In genomic region chr9:88534456-88535225, GRCh38 we compare ENCODE assay signal across 7 cellular contexts. TPM values are rescaled to one million over a fixed set of nuclear protein-coding genes. Genes with fewer than 3 reads are reported as not detected.
A peak's percentile ranks its signal among the peaks of the same experiment; 100 is the strongest.
DNase-seq lines count a peak whose midpoint lies in the region; ATAC-seq, FAIRE-seq and TF ChIP-seq lines count a peak whose summit lies in the region.

Gene NXNL2 (plus strand): TSS chr9:88535178. CDS start chr9:88535435, 257 bp downstream.

- no peak for TF ChIP-seq CTCF in keratinocyte (optimal IDR thresholded peaks at IDR 0.05 in 1 of 3, IDR thresholded peaks at IDR 0.05 in 1 of 3, conservative IDR thresholded peaks at IDR 0.05 in 1 of 3; ENCODE audit: extremely low read depth in 1 of 3, insufficient read depth in 2 of 3, low read length in 3 of 3)

- FAIRE-seq in keratinocyte (lab: Jason Lieb, UNC), result no peak

- peak within 1 kb of the TSS; percentile 44 for H3K9ac ChIP-seq in keratinocyte (ENCODE audit: control insufficient read depth, extremely low read depth, insufficient read depth, low read length)

- H3K4me1 ChIP-seq in HAP-1 (peaks cover 6% of the 10 kb centered on the region), keratinocyte (ENCODE audit: control insufficient read depth, extremely low read depth, insufficient read depth, low read length) (peaks cover 19% of the 10 kb centered on the region)

- H3K27me3 Mint-ChIP-seq in T-helper 17 cell, result peaks cover 45% of the 10 kb centered on the region

- no peaks in the 10 kb centered on the region for H3K36me3 Mint-ChIP-seq in T-helper 17 cell (ENCODE audit: low read depth)

- H3K27me3 ChIP-seq in HAP-1 (ENCODE audit: low read depth), result no peaks in the 10 kb centered on the region
- peaks cover 5% of the 10 kb centered on the region for H3K27me3 ChIP-seq in keratinocyte (ENCODE audit: control insufficient read depth, extremely low read depth, insufficient read depth, low read length)

- peak within 1 kb of the TSS; percentile 80 for H2AFZ ChIP-seq in keratinocyte (ENCODE audit: control insufficient read depth, low read length)

- DNase-seq in HAP-1 (ENCODE audit: low spot score in 2 of 2) (peak; percentile 47 to 92), T-helper 17 cell (peak in 1 of 3 donors; percentile 18), caudate nucleus (lab: John Stamatoyannopoulos, UW) (peak in 8 of 61 donors; percentile 10 to 89 (median 60)), keratinocyte (ENCODE audit: low read depth, low spot score) (no peak), NCI-H524 treated with DMSO at 0.1 percent for 48 hours (lab: John Stamatoyannopoulos, UW) (no peak)
- peak; percentile 53 for DNase-seq in stimulated activated CD4-positive, alpha-beta T cell treated with anti-CD3 and anti-CD28 coated beads, Interleukin-15, amount 100 ng/mL, for 24 hours

- no peaks in the 10 kb centered on the region for H3K9me1 ChIP-seq in keratinocyte (ENCODE audit: control insufficient read depth, extremely low read depth, insufficient read depth, low read length)

- dilution Hi-C loops in keratinocyte (cut with MboI; ENCODE audit: extremely low pct_ligation_motif_present, low sequenced_read_pairs), result no loop called here

- no peaks in the 10 kb centered on the region for H3K9me3 ChIP-seq in HAP-1
- no peaks in the 10 kb centered on the region for H3K9me3 ChIP-seq in T-helper 17 cell (ENCODE audit: control insufficient read depth, low read length, poor library complexity, severe bottlenecking)
- H3K9me3 ChIP-seq in keratinocyte (ENCODE audit: control insufficient read depth, low read depth, low read length), result no peaks in the 10 kb centered on the region

- peak within 1 kb of the TSS; percentile 72 for H3K4me2 ChIP-seq in keratinocyte (ENCODE audit: control insufficient read depth, extremely low read depth, insufficient read depth, low read depth, low read length)

- no peaks in the 10 kb centered on the region for H3K79me2 ChIP-seq in keratinocyte (ENCODE audit: control insufficient read depth, insufficient read depth, low read length)

- H3K27ac ChIP-seq in caudate nucleus (ENCODE audit: low read depth, low read length) (peak within 1 kb of the TSS; percentile 36), keratinocyte (ENCODE audit: control insufficient read depth, insufficient read depth, low read length) (no peak within 1 kb of the TSS)

- H3K4me3 Mint-ChIP-seq in T-helper 17 cell, result peak within 1 kb of the TSS; percentile 81

- H3K27ac Mint-ChIP-seq in T-helper 17 cell, result no peak within 1 kb of the TSS

- ATAC-seq in T-helper 17 cell, result peak; percentile 66
- ATAC-seq in HG03521 (IDR thresholded peaks at IDR 0.05; ENCODE audit: unreplicated experiment), result no peak

- no peaks in the 10 kb centered on the region for H3K36me3 ChIP-seq in HAP-1 (replicated peaks)
- no peaks in the 10 kb centered on the region for H3K36me3 ChIP-seq in keratinocyte (ENCODE audit: control insufficient read depth in 2 of 2, extremely low read depth in 1 of 2, insufficient read depth in 2 of 2, low read length in 2 of 2)

- H3K4me1 Mint-ChIP-seq in T-helper 17 cell, result peaks cover 12% of the 10 kb centered on the region

- in situ Hi-C loops in HAP-1 (cut with MboI; ENCODE audit: low sequenced_read_pairs), result no loop called here

- peaks cover 3% of the 10 kb centered on the region for H4K20me1 ChIP-seq in keratinocyte (ENCODE audit: control insufficient read depth, extremely low read depth, insufficient read depth, low read length)

- H3K4me3 ChIP-seq in HAP-1, result peak within 1 kb of the TSS; percentile 43
- peak within 1 kb of the TSS; percentile 60 to 73 (median 72) for H3K4me3 ChIP-seq in keratinocyte (ENCODE audit: control insufficient read depth in 2 of 3, extremely low read depth in 1 of 3, insufficient read depth in 2 of 3, low read depth in 1 of 3, low read length in 3 of 3)

RNA-seq across cellular contexts. Expression of gene NXNL2, which starts in this region (rescaled TPM):
- not detected for total RNA-seq in T-helper 17 cell
- 0.17 to 0.33 TPM (median 0.26 TPM) in 3 replicates for polyA plus RNA-seq in keratinocyte
- polyA plus RNA-seq in keratinocyte (2011; ENCODE audit: low read depth), result not detected
- 0.23 and 0.48 TPM in 2 replicates for polyA plus RNA-seq in keratinocyte (2011; cell fraction: cytosol; rRNA removed)
- 0.60 and 0.80 TPM in 2 replicates for polyA plus RNA-seq in keratinocyte (2011; cell fraction: nucleus; rRNA removed)
- polyA plus RNA-seq in keratinocyte (2012; ENCODE audit: low replicate concordance), result 0.18 TPM in 1 of 2 replicates, not detected in the other
- not detected in 3 replicates for polyA minus RNA-seq in keratinocyte
- not detected for polyA minus RNA-seq in keratinocyte (2011; cell fraction: cytosol; rRNA and poly(A)+ RNA removed)
- polyA minus RNA-seq in keratinocyte (2011; cell fraction: nucleus; rRNA and poly(A)+ RNA removed), result not detected in 2 replicates

Comparison
In these comparisons a context has a peak if more than half of its experiments do, and no peak if none do; other contexts are left out.
1. Peak in ATAC-seq in T-helper 17 cell; RNA of the gene not detected or under 1 TPM.
2. DNase-seq: peak in HAP-1 (2 of 2) and stimulated activated CD4-positive, alpha-beta T cell treated with anti-CD3 and anti-CD28 coated beads, Interleukin-15, amount 100 ng/mL, for 24 hours (single experiment); none in keratinocyte (single experiment) and NCI-H524 treated with DMSO at 0.1 percent for 48 hours (single experiment).